Comparison of ENCODE assay signal across 9 cellular contexts in the genomic region with DNA sequence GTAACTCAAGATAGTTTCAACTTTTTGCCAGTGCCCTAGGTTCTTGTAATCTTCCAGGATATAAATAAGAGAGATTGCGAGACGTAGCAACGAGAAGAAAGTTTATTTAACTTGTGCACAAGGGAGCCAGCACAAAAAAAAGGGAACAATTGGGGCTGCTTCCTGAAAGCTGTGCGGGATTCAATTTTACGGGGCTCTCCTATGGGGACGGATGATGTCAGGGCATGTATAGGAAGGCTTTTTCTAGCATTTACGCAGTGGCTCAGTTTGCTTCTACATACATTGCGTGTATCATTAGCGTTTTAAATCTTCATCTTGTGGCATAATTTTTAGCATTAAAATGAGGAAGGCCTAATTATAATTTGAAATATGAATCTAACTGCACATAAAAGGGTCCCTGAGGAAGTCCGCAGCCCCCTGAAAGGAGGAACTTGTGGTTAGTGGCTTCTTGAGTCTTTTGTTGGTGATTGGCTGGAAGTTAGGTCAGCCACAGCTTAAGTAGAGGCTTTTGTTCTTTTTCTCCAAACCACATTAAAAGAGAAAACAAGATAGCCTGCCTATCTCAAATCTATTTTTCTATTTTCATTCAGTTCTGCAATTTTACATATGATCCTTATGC.
DNase-seq lines count a peak whose midpoint lies in the region; ATAC-seq and TF ChIP-seq lines count a peak whose summit lies in the region.
"Had no signal": no experiment of that assay in that cellular context is flagged by ENCODE, and none has a peak within 500 bp of the region (broad histone marks: within the 10 kb centered on the region; RNA-seq: fewer than 3 reads in every experiment).

No MANE protein-coding gene starts in this region.

- DNase-seq in SIG-M5 (lab: John Stamatoyannopoulos, UW) (peak; percentile 91), NCI-H146 (lab: John Stamatoyannopoulos, UW) (no peak), NCI-H524 (lab: John Stamatoyannopoulos, UW) (no peak), uterus (no peak)
- DNase-seq in activated T-cell treated with anti-CD3 and anti-CD28 coated beads, Interleukin-2, amount 50 U/mL, for 1 hour: no peak
- DNase-seq: immature natural killer cell had no signal

- TF ChIP-seq POLR2A in uterus (IDR thresholded peaks at IDR 0.05): no peak

- ATAC-seq in GM19395 (IDR thresholded peaks at IDR 0.05; ENCODE audit: unreplicated experiment) (peak; percentile 48), HG03135 (IDR thresholded peaks at IDR 0.05; ENCODE audit: unreplicated experiment) (peak; percentile 62)
- ATAC-seq: HepG2 had no signal

- H3K9me3 ChIP-seq in uterus: no peaks in the 10 kb centered on the region

- no peaks in the 10 kb centered on the region for H3K27me3 ChIP-seq in uterus

- TF ChIP-seq CTCF in uterus (IDR thresholded peaks at IDR 0.05): no peak

- intact Hi-C loops in uterus (cut with DNase I; ENCODE audit: low total_unique reads): no loop called here

- H3K27ac ChIP-seq in uterus: no peak overlapping the region

- H3K4me1 ChIP-seq in uterus: no peaks in the 10 kb centered on the region

- H3K4me3 ChIP-seq in uterus: no peak overlapping the region

- H3K36me3 ChIP-seq in uterus: no peaks in the 10 kb centered on the region
